6 cellular contexts compared by ENCODE assay signal in the genomic region with DNA sequence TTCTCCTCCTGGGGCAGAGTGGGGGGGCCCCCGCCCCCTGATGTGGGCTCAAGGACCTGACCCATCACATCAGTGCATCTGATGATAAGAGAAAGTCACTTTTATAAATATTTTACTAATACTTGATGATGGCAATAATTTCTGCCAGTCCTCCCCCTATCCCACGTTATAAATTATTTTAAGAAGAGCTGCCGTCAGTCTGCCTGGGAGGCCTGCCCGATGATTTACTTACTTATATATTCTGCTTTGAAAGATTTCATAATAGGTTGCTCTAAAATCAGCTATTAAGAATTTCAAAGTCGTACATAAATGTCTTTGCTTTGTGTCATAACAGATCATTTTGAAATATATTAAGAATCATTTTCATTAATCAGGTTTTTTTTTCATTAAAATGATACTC.
"Had no signal": no experiment of that assay in that cellular context is flagged by ENCODE, and none has a peak within 500 bp of the region (broad histone marks: within the 10 kb centered on the region; RNA-seq: fewer than 3 reads in every experiment).

No MANE protein-coding gene starts in this region.

- DNase-seq: GM23248, GOT3, H7, H9, HCEC 1CT, HFFc6 had no signal
